8 cellular contexts compared by ENCODE assay signal in the genomic region with DNA sequence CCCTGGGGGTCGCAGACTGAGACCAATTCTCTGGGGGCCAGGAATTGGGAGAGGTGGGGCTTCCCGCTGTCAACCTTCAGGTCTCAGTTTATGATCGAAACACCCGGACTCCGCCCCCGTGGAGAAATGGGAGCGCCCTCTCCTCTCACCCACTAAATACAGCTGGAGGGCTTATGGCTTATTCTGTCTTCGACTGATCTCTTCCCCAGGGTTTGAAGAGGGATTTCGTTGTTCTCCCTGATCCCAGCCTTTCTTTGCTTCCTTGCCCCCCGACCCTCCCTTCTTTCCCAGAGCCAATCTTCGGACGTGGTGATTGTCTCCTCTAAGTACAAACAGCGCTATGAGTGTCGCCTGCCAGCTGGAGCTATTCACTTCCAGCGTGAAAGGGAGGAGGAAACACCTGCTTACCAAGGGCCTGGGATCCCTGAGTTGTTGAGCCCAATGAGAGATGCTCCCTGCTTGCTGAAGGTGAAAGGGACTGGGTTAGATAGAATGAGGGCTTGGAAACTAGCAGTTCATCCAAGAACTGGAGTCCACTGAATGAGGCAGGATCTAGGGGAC. TPM values are rescaled to one million over a fixed set of nuclear protein-coding genes. Genes with fewer than 3 reads are reported as not detected.
DNase-seq lines count a peak whose midpoint lies in the region; ATAC-seq and TF ChIP-seq lines count a peak whose summit lies in the region.

No MANE protein-coding gene starts in this region.

- H3K9me3 Mint-ChIP-seq in GM23338 (no peaks in the 10 kb centered on the region), HFFc6 (no peaks in the 10 kb centered on the region)

- no peaks in the 10 kb centered on the region for H3K27me3 ChIP-seq in GM23338 (ENCODE audit: insufficient read depth)
- H3K27me3 ChIP-seq in right atrium auricular region: no peaks in the 10 kb centered on the region

- H3K36me3 ChIP-seq in GM23338 (ENCODE audit: insufficient read depth) (no peaks in the 10 kb centered on the region), right atrium auricular region (peaks cover 20% of the 10 kb centered on the region)

- H3K4me3 Mint-ChIP-seq in GM23338 (no peak overlapping the region), HFFc6 (no peak overlapping the region)

- H3K27ac ChIP-seq in GM23338 (ENCODE audit: low read depth): no peak overlapping the region
- peak overlapping the region; percentile 58 to 80 for H3K27ac ChIP-seq in right atrium auricular region
- peak overlapping the region; percentile 9 to 91 (median 83) for H3K27ac ChIP-seq in skin epidermis

- H3K27me3 Mint-ChIP-seq in GM23338 (ENCODE audit: insufficient read depth, low read depth, poor library complexity): peaks cover 4% of the 10 kb centered on the region
- H3K27me3 Mint-ChIP-seq in HFFc6 (ENCODE audit: insufficient read depth): no peaks in the 10 kb centered on the region; the same call in 1 of the 2 replicates

- no peak for DNase-seq in AG09309 (ENCODE audit: low read depth)
- DNase-seq in GM23338 (ENCODE audit: low spot score): no peak
- DNase-seq in right atrium auricular region (ENCODE audit: low spot score): no peak
- DNase-seq in activated T-cell treated with anti-CD3 and anti-CD28 coated beads, Interleukin-2, amount 50 U/mL, for 48 hours: no peak
- no peak for DNase-seq in stimulated activated CD4-positive, alpha-beta T cell treated with anti-CD3 and anti-CD28 coated beads, Interleukin-2, amount 100 ng/mL, for 48 hours
- DNase-seq in HFFc6: no peak

- H4K20me1 ChIP-seq in GM23338 (replicated peaks; ENCODE audit: insufficient read depth): no peaks in the 10 kb centered on the region

- H3K9me3 ChIP-seq in right atrium auricular region: peaks cover 0 to 4% of the 10 kb centered on the region in 2 donors

- no peaks in the 10 kb centered on the region for H3K9me2 ChIP-seq in GM23338 (ENCODE audit: insufficient read depth)

- H3K4me3 ChIP-seq in AG09309 (ENCODE audit: control insufficient read depth, low read depth, low read length) (peak overlapping the region; percentile 97), GM23338 (peak overlapping the region; percentile 55), right atrium auricular region (peak overlapping the region; percentile 84 to 92), skin epidermis (peak overlapping the region; percentile 61 to 93 (median 90))

- H3K79me2 ChIP-seq in GM23338 (replicated peaks; ENCODE audit: insufficient read depth): 0 out of 2 replicates have a peak, but pooled peaks cover 4% of the 10 kb centered on the region

- no peaks in the 10 kb centered on the region for H3F3A ChIP-seq in GM23338 (replicated peaks; ENCODE audit: low read depth)

- H3K27ac Mint-ChIP-seq in GM23338 (no peak overlapping the region), HFFc6 (no peak overlapping the region)

- ATAC-seq in GM23338 (peak; percentile 7; the same call in 2 of the 3 replicates), SK-N-SH treated with all-trans-retinoic acid at 6 μM for 48 hours (peak; percentile 14)

- TF ChIP-seq CTCF in AG09309 (IDR thresholded peaks at IDR 0.05; ENCODE audit: control insufficient read depth, insufficient read depth, low read depth, low read length, missing control alignments) (no peak), GM23338 (conservative IDR thresholded peaks at IDR 0.05; ENCODE audit: low read depth in 2 of 2) (no peak), right atrium auricular region (IDR thresholded peaks at IDR 0.05) (no peak), HFFc6 (IDR thresholded peaks at IDR 0.05) (no peak)

- peaks cover 4% of the 10 kb centered on the region; the same call in 1 of the 2 replicates for H3K4me1 ChIP-seq in GM23338 (ENCODE audit: insufficient read depth)
- peaks cover 0 to 12% of the 10 kb centered on the region in 2 donors for H3K4me1 ChIP-seq in right atrium auricular region

- H2AFZ ChIP-seq in GM23338: peak overlapping the region; percentile 3

- H3K4me1 Mint-ChIP-seq in GM23338: no peaks in the 10 kb centered on the region
- H3K4me1 Mint-ChIP-seq in HFFc6 (ENCODE audit: low read depth): no peaks in the 10 kb centered on the region

- H3K36me3 Mint-ChIP-seq in GM23338 (ENCODE audit: low read depth) (peaks cover 11% of the 10 kb centered on the region), HFFc6 (ENCODE audit: low read depth) (peaks cover 26% of the 10 kb centered on the region)

- H3K4me2 ChIP-seq in GM23338: peak overlapping the region; percentile 84

TF ChIP-seq in GM23338, 12 proteins besides CTCF, POLR2A, EP300 and RAD21 (continues in another document):
- TF ChIP-seq EZH2 (IDR thresholded peaks at IDR 0.05; ENCODE audit: low read depth, unreplicated experiment) (no peak), ZNF114 (CRISPR knock-in tag; IDR thresholded peaks at IDR 0.05) (no peak), POLR2AphosphoS5 (IDR thresholded peaks at IDR 0.05; ENCODE audit: low read depth) (no peak), STAT1 (IDR thresholded peaks at IDR 0.05; ENCODE audit: unreplicated experiment) (no peak), EZH2phosphoT487 (IDR thresholded peaks at IDR 0.05; ENCODE audit: unreplicated experiment) (no peak), CREB1 (CRISPR knock-in tag; IDR thresholded peaks at IDR 0.05; ENCODE audit: low read depth) (no peak)

TF ChIP-seq in SK-N-SH treated with all-trans-retinoic acid at 6 μM for 48 hours, 23 proteins besides CTCF, POLR2A, EP300 and RAD21 (continues in another document):
- TF ChIP-seq ZNF8 (CRISPR knock-in tag; IDR thresholded peaks at IDR 0.05) (no peak), PPARA (CRISPR knock-in tag; IDR thresholded peaks at IDR 0.05; ENCODE audit: borderline replicate concordance) (no peak), BACH2 (CRISPR knock-in tag; IDR thresholded peaks at IDR 0.05; ENCODE audit: borderline replicate concordance) (no peak)
- TF ChIP-seq, protein P1, sequence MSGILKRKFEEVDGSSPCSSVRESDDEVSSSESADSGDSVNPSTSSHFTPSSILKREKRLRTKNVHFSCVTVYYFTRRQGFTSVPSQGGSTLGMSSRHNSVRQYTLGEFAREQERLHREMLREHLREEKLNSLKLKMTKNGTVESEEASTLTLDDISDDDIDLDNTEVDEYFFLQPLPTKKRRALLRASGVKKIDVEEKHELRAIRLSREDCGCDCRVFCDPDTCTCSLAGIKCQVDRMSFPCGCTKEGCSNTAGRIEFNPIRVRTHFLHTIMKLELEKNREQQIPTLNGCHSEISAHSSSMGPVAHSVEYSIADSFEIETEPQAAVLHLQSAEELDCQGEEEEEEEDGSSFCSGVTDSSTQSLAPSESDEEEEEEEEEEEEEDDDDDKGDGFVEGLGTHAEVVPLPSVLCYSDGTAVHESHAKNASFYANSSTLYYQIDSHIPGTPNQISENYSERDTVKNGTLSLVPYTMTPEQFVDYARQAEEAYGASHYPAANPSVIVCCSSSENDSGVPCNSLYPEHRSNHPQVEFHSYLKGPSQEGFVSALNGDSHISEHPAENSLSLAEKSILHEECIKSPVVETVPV (CRISPR knock-in tag; IDR thresholded peaks at IDR 0.05): no peak
- TF ChIP-seq, protein P2, sequence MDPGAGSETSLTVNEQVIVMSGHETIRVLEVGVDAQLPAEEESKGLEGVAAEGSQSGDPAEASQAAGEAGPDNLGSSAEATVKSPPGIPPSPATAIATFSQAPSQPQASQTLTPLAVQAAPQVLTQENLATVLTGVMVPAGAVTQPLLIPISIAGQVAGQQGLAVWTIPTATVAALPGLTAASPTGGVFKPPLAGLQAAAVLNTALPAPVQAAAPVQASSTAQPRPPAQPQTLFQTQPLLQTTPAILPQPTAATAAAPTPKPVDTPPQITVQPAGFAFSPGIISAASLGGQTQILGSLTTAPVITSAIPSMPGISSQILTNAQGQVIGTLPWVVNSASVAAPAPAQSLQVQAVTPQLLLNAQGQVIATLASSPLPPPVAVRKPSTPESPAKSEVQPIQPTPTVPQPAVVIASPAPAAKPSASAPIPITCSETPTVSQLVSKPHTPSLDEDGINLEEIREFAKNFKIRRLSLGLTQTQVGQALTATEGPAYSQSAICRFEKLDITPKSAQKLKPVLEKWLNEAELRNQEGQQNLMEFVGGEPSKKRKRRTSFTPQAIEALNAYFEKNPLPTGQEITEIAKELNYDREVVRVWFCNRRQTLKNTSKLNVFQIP (CRISPR knock-in tag; IDR thresholded peaks at IDR 0.05; ENCODE audit: borderline replicate concordance, low read depth): no peak

RNA-seq across cellular contexts. Expression of a gene that starts 0.6 kb away (rescaled TPM):
- 66.1 and 79.7 TPM in 2 replicates for total RNA-seq in GM23338 (2014; rRNA removed; shearing (Covaris generic))
- 27.5 and 29.3 TPM in 2 replicates for polyA plus RNA-seq in GM23338 (2016; fragmentation: Nextera tagmentation; extraction: Ambion mirVana)
- total RNA-seq in right atrium auricular region: 100 to 1,000 TPM; 161 to 173 TPM
- 100 to 1,000 TPM; 150 to 158 (median 156) TPM for total RNA-seq in HFFc6 (2021; fragmentation: NEBNext Ultra II Directional; extraction: Animal tissue kit (Norgen Biotek cat#: 25700))

RNA-seq across cellular contexts. Expression of a gene that starts 44.0 kb away (rescaled TPM):
- total RNA-seq in GM23338 (2014; rRNA removed; shearing (Covaris generic)): 1.1 and 1.3 TPM in 2 replicates
- polyA plus RNA-seq in GM23338 (2016; fragmentation: Nextera tagmentation; extraction: Ambion mirVana): 0.36 and 0.38 TPM in 2 replicates
- 1 to 10 TPM in 1 of 2 donors, under 1 TPM in 1; 0.75 to 4.8 TPM for total RNA-seq in right atrium auricular region
- total RNA-seq in HFFc6 (2021; fragmentation: NEBNext Ultra II Directional; extraction: Animal tissue kit (Norgen Biotek cat#: 25700)): under 1 TPM; 0.14 to 0.18 (median 0.14) TPM

RNA-seq across cellular contexts. Expression of a gene that starts 50.3 kb away (rescaled TPM):
- 15.6 and 32.9 TPM in 2 replicates for total RNA-seq in GM23338 (2014; rRNA removed; shearing (Covaris generic))
- 12.9 and 15.5 TPM in 2 replicates for polyA plus RNA-seq in GM23338 (2016; fragmentation: Nextera tagmentation; extraction: Ambion mirVana)
- 10 to 100 TPM; 50.3 to 59.6 TPM for total RNA-seq in right atrium auricular region
- 10 to 100 TPM; 20.3 to 32.3 (median 24.3) TPM for total RNA-seq in HFFc6 (2021; fragmentation: NEBNext Ultra II Directional; extraction: Animal tissue kit (Norgen Biotek cat#: 25700))

RNA-seq across cellular contexts. Expression of a gene that starts 57.6 kb away (rescaled TPM):
- 198 and 214 TPM in 2 replicates for total RNA-seq in GM23338 (2014; rRNA removed; shearing (Covaris generic))
- 105 and 108 TPM in 2 replicates for polyA plus RNA-seq in GM23338 (2016; fragmentation: Nextera tagmentation; extraction: Ambion mirVana)
- 10 to 100 TPM; 32.1 to 59.7 TPM for total RNA-seq in right atrium auricular region
- 100 to 1,000 TPM; 112 to 140 (median 116) TPM for total RNA-seq in HFFc6 (2021; fragmentation: NEBNext Ultra II Directional; extraction: Animal tissue kit (Norgen Biotek cat#: 25700))
